Comparison of ENCODE assay signal across 22 cellular contexts in genomic region chr10:101481256-101481655, GRCh38.
"Had no signal": no experiment of that assay in that cellular context is flagged by ENCODE, and none has a peak within 500 bp of the region (broad histone marks: within the 10 kb centered on the region; RNA-seq: fewer than 3 reads in every experiment).

No MANE protein-coding gene starts in this region.

- H3K27me3 Mint-ChIP-seq: naive B cell; natural killer cell treated with Interleukin-12 subunit alpha and Interleukin-12 subunit beta and Interleukin-15 and Interleukin-18, amount 100 ng/mL, for 72 hours; stimulated activated naive B cell treated with anti-CD40 and anti-IgM and Interleukin-4, amounts not matched to agents 10 μg/mL and 1 μg/mL and 100 μg/mL, for 72 hours; stimulated activated naive CD8-positive, alpha-beta T cell treated with anti-CD3 and anti-CD28 coated beads, Interleukin-15, Interleukin-2, amounts not matched to agents 100 ng/mL and 50 ng/mL, for 24 hours had no signal

- H3K4me3 Mint-ChIP-seq: mesothelial cell of epicardium; naive B cell; natural killer cell treated with Interleukin-12 subunit alpha and Interleukin-12 subunit beta and Interleukin-15 and Interleukin-18, amount 100 ng/mL, for 72 hours; neural crest cell; stimulated activated naive B cell treated with anti-CD40 and anti-IgM and Interleukin-4, amounts not matched to agents 10 μg/mL and 1 μg/mL and 100 μg/mL, for 72 hours; stimulated activated naive CD8-positive, alpha-beta T cell treated with anti-CD3 and anti-CD28 coated beads, Interleukin-15, Interleukin-2, amounts not matched to agents 100 ng/mL and 50 ng/mL, for 24 hours had no signal

- DNase-seq: dorsolateral prefrontal cortex; effector CD4-positive, alpha-beta T cell; foreskin fibroblast; gastrocnemius medialis; head of caudate nucleus; left lung; mesenchymal stem cell; mucosa of descending colon; naive B cell; pancreas; right lobe of liver; small intestine; stimulated activated CD4-positive, alpha-beta T cell treated with anti-CD3 and anti-CD28 coated beads, Interleukin-15, amount 100 ng/mL, for 24 hours; stimulated activated CD4-positive, alpha-beta T cell treated with anti-CD3 and anti-CD28 coated beads, Interleukin-2, amount 100 ng/mL, for 48 hours; stimulated activated naive B cell treated with anti-CD40 and anti-IgM and Interleukin-4, amounts not matched to agents 10 μg/mL and 1 μg/mL and 100 μg/mL, for 72 hours; transverse colon; upper lobe of right lung; uterus had no signal

- H3K36me3 Mint-ChIP-seq: naive B cell; natural killer cell treated with Interleukin-12 subunit alpha and Interleukin-12 subunit beta and Interleukin-15 and Interleukin-18, amount 100 ng/mL, for 72 hours had no signal

- H3K27ac Mint-ChIP-seq: mesothelial cell of epicardium; natural killer cell treated with Interleukin-12 subunit alpha and Interleukin-12 subunit beta and Interleukin-15 and Interleukin-18, amount 100 ng/mL, for 72 hours; stimulated activated naive B cell treated with anti-CD40 and anti-IgM and Interleukin-4, amounts not matched to agents 10 μg/mL and 1 μg/mL and 100 μg/mL, for 72 hours; stimulated activated naive CD8-positive, alpha-beta T cell treated with anti-CD3 and anti-CD28 coated beads, Interleukin-15, Interleukin-2, amounts not matched to agents 100 ng/mL and 50 ng/mL, for 24 hours had no signal

- H3K9me3 Mint-ChIP-seq: mesothelial cell of epicardium; naive B cell; natural killer cell treated with Interleukin-12 subunit alpha and Interleukin-12 subunit beta and Interleukin-15 and Interleukin-18, amount 100 ng/mL, for 72 hours; neural crest cell; stimulated activated naive B cell treated with anti-CD40 and anti-IgM and Interleukin-4, amounts not matched to agents 10 μg/mL and 1 μg/mL and 100 μg/mL, for 72 hours; stimulated activated naive CD8-positive, alpha-beta T cell treated with anti-CD3 and anti-CD28 coated beads, Interleukin-15, Interleukin-2, amounts not matched to agents 100 ng/mL and 50 ng/mL, for 24 hours had no signal
